12 cellular contexts compared by ENCODE assay signal in genomic region chr5:171965740-171966139, GRCh38. TPM values are rescaled to one million over a fixed set of nuclear protein-coding genes. Genes with fewer than 3 reads are reported as not detected.
DNase-seq lines count a peak whose midpoint lies in the region; ATAC-seq and TF ChIP-seq lines count a peak whose summit lies in the region.
"Had no signal": no experiment of that assay in that cellular context is flagged by ENCODE, and none has a peak within 500 bp of the region (broad histone marks: within the 10 kb centered on the region; RNA-seq: fewer than 3 reads in every experiment).

No MANE protein-coding gene starts in this region.

- H3K36me3 ChIP-seq in BLaER1, result peaks cover 21% of the 10 kb centered on the region
- H3K36me3 ChIP-seq in naive thymus-derived CD4-positive, alpha-beta T cell (ENCODE audit: control insufficient read depth in 2 of 3, insufficient read depth in 3 of 3, low read length in 3 of 3), result no peaks in the 10 kb centered on the region
- no peaks in the 10 kb centered on the region for H3K36me3 ChIP-seq in testis (ENCODE audit: low read depth, missing control alignments)
- H3K36me3 ChIP-seq in WERI-Rb-1, result no peaks in the 10 kb centered on the region

- peaks cover 2 to 5% of the 10 kb centered on the region in 2 donors for H3K9me3 Mint-ChIP-seq in activated T-cell treated with anti-CD3 and anti-CD28 coated beads, Interleukin-2, amount 50 U/mL, for 72 hours
- peaks cover 0 to 8% (median 5%) of the 10 kb centered on the region in 11 donors for H3K9me3 Mint-ChIP-seq in naive thymus-derived CD4-positive, alpha-beta T cell

- DNase-seq in KG1 (lab: John Stamatoyannopoulos, UW), result peak; percentile 38
- DNase-seq in activated T-cell treated with anti-CD3 and anti-CD28 coated beads, Interleukin-2, amount 50 U/mL, for 72 hours, result peak; percentile 12 to 18
- DNase-seq in naive thymus-derived CD4-positive, alpha-beta T cell, result no peak
- DNase-seq in testis, result no peak
- DNase-seq in NAMALWA (ENCODE audit: low spot score), result no peak
- no peak for DNase-seq in WERI-Rb-1
- DNase-seq: COR-L47, dorsolateral prefrontal cortex, NCI-H1694 treated with DMSO at 0.1 percent for 48 hours, RPMI8226 had no signal

- H3K9ac ChIP-seq in BLaER1, result no peak overlapping the region

- peaks cover 84% of the 10 kb centered on the region for H3K4me1 Mint-ChIP-seq in activated T-cell treated with anti-CD3 and anti-CD28 coated beads, Interleukin-2, amount 50 U/mL, for 72 hours (ENCODE audit: low read depth)
- peaks cover 35 to 86% (median 71%) of the 10 kb centered on the region in 7 donors for H3K4me1 Mint-ChIP-seq in naive thymus-derived CD4-positive, alpha-beta T cell

- peaks cover 13% of the 10 kb centered on the region for H3K9me3 ChIP-seq in BLaER1
- peaks cover 0 to 5% (median 0%) of the 10 kb centered on the region in 3 experiments for H3K9me3 ChIP-seq in naive thymus-derived CD4-positive, alpha-beta T cell (ENCODE audit: control insufficient read depth in 2 of 3, low read length in 3 of 3)
- no peaks in the 10 kb centered on the region for H3K9me3 ChIP-seq in testis
- no peaks in the 10 kb centered on the region for H3K9me3 ChIP-seq in WERI-Rb-1 (ENCODE audit: severe bottlenecking)

- peak overlapping the region; percentile 71 for H3K4me2 ChIP-seq in BLaER1

- no peak for TF ChIP-seq POLR2A in testis (IDR thresholded peaks at IDR 0.05)

- peak in 1 of 2 donors; percentile 28 for ATAC-seq in activated T-cell treated with anti-CD3 and anti-CD28 coated beads, Interleukin-2, amount 50 U/mL, for 72 hours (replicated peaks in 1 of 2)
- peak; percentile 49 for ATAC-seq in naive thymus-derived CD4-positive, alpha-beta T cell
- ATAC-seq in HG03025 (IDR thresholded peaks at IDR 0.05; ENCODE audit: low FRiP score, unreplicated experiment), result no peak

- H3K27ac ChIP-seq in BLaER1 (peak overlapping the region; percentile 57; the same call in 1 of the 2 replicates), testis (no peak overlapping the region), WERI-Rb-1 (no peak overlapping the region)
- H3K27ac ChIP-seq in naive thymus-derived CD4-positive, alpha-beta T cell (ENCODE audit: low read depth, low read length), result no peak overlapping the region

- CTCF ChIA-PET in naive thymus-derived CD4-positive, alpha-beta T cell (lab: Charles Lee), result no interaction called here

- H3K27me3 ChIP-seq in BLaER1, result no peaks in the 10 kb centered on the region
- no peaks in the 10 kb centered on the region for H3K27me3 ChIP-seq in naive thymus-derived CD4-positive, alpha-beta T cell (ENCODE audit: control insufficient read depth in 2 of 2, insufficient read depth in 2 of 2, low read length in 2 of 2)
- no peaks in the 10 kb centered on the region for H3K27me3 ChIP-seq in testis
- H3K27me3 ChIP-seq in WERI-Rb-1 (ENCODE audit: insufficient read depth, low read depth, severe bottlenecking), result no peaks in the 10 kb centered on the region
- H3K27me3 ChIP-seq: dorsolateral prefrontal cortex had no signal

- H3K36me3 Mint-ChIP-seq in activated T-cell treated with anti-CD3 and anti-CD28 coated beads, Interleukin-2, amount 50 U/mL, for 72 hours (ENCODE audit: insufficient read depth in 2 of 2), result peaks cover 9 to 17% of the 10 kb centered on the region in 2 donors
- peaks cover 0 to 17% (median 11%) of the 10 kb centered on the region in 5 donors for H3K36me3 Mint-ChIP-seq in naive thymus-derived CD4-positive, alpha-beta T cell

- WGBS in testis, 2 donors, result 80 to 86% methylated on average over 6 of the region's 6 CpGs

- no peaks in the 10 kb centered on the region for H3K27me3 Mint-ChIP-seq in activated T-cell treated with anti-CD3 and anti-CD28 coated beads, Interleukin-2, amount 50 U/mL, for 72 hours (ENCODE audit: low read depth)
- no peaks in the 10 kb centered on the region for H3K27me3 Mint-ChIP-seq in naive thymus-derived CD4-positive, alpha-beta T cell

- H3K4me1 ChIP-seq in BLaER1 (peaks cover 35% of the 10 kb centered on the region), testis (peaks cover 15% of the 10 kb centered on the region)
- H3K4me1 ChIP-seq in naive thymus-derived CD4-positive, alpha-beta T cell (ENCODE audit: control insufficient read depth in 2 of 2, insufficient read depth in 2 of 2, low read length in 2 of 2), result peaks cover 12 to 28% of the 10 kb centered on the region in 2 donors

- H4K20me1 ChIP-seq in BLaER1, result peaks cover 97% of the 10 kb centered on the region

- H3K4me3 ChIP-seq in BLaER1 (no peak overlapping the region), testis (no peak overlapping the region), WERI-Rb-1 (ENCODE audit: low read depth, low read length) (no peak overlapping the region)
- H3K4me3 ChIP-seq in naive thymus-derived CD4-positive, alpha-beta T cell (ENCODE audit: low read length), result no peak overlapping the region
- H3K4me3 ChIP-seq: dorsolateral prefrontal cortex had no signal

- peak overlapping the region in 1 of 2 donors; percentile 11 for H3K4me3 Mint-ChIP-seq in activated T-cell treated with anti-CD3 and anti-CD28 coated beads, Interleukin-2, amount 50 U/mL, for 72 hours
- H3K4me3 Mint-ChIP-seq in naive thymus-derived CD4-positive, alpha-beta T cell, result peak overlapping the region in 4 of 10 donors; percentile 3 to 30 (median 24)

- H3K27ac Mint-ChIP-seq in activated T-cell treated with anti-CD3 and anti-CD28 coated beads, Interleukin-2, amount 50 U/mL, for 72 hours, result peak overlapping the region; percentile 88
- H3K27ac Mint-ChIP-seq in naive thymus-derived CD4-positive, alpha-beta T cell, result peak overlapping the region in 1 of 9 donors; percentile 57

- intact Hi-C loops in naive thymus-derived CD4-positive, alpha-beta T cell (cut with micrococcal nuclease), result no loop called here
- intact Hi-C loops in testis (cut with DNase I; ENCODE audit: low total_unique reads), result no loop called here

- POLR2A ChIA-PET in naive thymus-derived CD4-positive, alpha-beta T cell (lab: Charles Lee), result no interaction called here

- TF ChIP-seq CTCF in testis (IDR thresholded peaks at IDR 0.05) (no peak), WERI-Rb-1 (IDR thresholded peaks at IDR 0.05; ENCODE audit: low read depth, low read length) (no peak)

RNA-seq across cellular contexts. Expression of gene FBXW11, which starts 40.7 kb away (rescaled TPM):
- total RNA-seq in activated T-cell treated with anti-CD3 and anti-CD28 coated beads, Interleukin-2, amount 50 U/mL, for 72 hours, result 10 to 100 TPM; 43.2 to 55.2 TPM
- total RNA-seq in naive thymus-derived CD4-positive, alpha-beta T cell, result 10 to 100 TPM; 29.1 to 40.7 (median 33.6) TPM
- 10 to 100 TPM; 15.0 to 21.5 TPM for polyA plus RNA-seq in naive thymus-derived CD4-positive, alpha-beta T cell
- 10 to 100 TPM; 60.6 to 61.8 TPM for total RNA-seq in testis
- 46.3 TPM for polyA plus RNA-seq in testis (ENCODE audit: insufficient read depth, low read depth, low replicate concordance)

Comparison
In these comparisons a context has a peak if more than half of its experiments do, and no peak if none do; other contexts are left out.
1. DNase-seq: peak in KG1 (single experiment) and activated T-cell treated with anti-CD3 and anti-CD28 coated beads, Interleukin-2, amount 50 U/mL, for 72 hours (2 of 2); none in naive thymus-derived CD4-positive, alpha-beta T cell (0 of 9), testis (single experiment), NAMALWA (single experiment) and WERI-Rb-1 (single experiment).